ENCODE assay signal across 6 cellular contexts in genomic region chr19:14091885-14092462, GRCh38. TPM values are rescaled to one million over a fixed set of nuclear protein-coding genes. Genes with fewer than 3 reads are reported as not detected.
DNase-seq lines count a peak whose midpoint lies in the region; ATAC-seq and TF ChIP-seq lines count a peak whose summit lies in the region.

No MANE protein-coding gene starts in this region.

- CTCF ChIA-PET in Caco-2 (lab: Charles Lee) = interaction anchor here (0.7 to 1.2 kb wide), 2 partner anchors 45 to 189 kb away, joined by 3 to 5 read pairs; partner anchors contain the start of gene ASF1B

- intact Hi-C loops in Caco-2 (cut with micrococcal nuclease; ENCODE audit: unreplicated experiment) = no loop called here

- TF ChIP-seq CTCF in Caco-2 (IDR thresholded peaks at IDR 0.05; ENCODE audit: insufficient read depth in 1 of 2, low read depth in 1 of 2, low read length in 1 of 2, severe bottlenecking in 1 of 2, unreplicated experiment in 1 of 2) = peak in 1 of 2 experiments; percentile 5

- TSS peak; percentile 42 for BruUV-seq in Caco-2 (replicated peaks; lab: Mats Ljungman, UMichigan)

- peak overlapping the region; percentile 78 for H3K27ac Mint-ChIP-seq in Caco-2 (ENCODE audit: unreplicated experiment)
- peak overlapping the region; percentile 89 to 100 (median 99) for H3K27ac Mint-ChIP-seq in naive thymus-derived CD8-positive, alpha-beta T cell

- DNase-seq in Caco-2 (peak in 1 of 2 experiments; percentile 30), astrocyte of the hippocampus (ENCODE audit: low read depth, low spot score) (peak; percentile 18)
- DNase-seq in naive thymus-derived CD8-positive, alpha-beta T cell = peak in 7 of 10 donors; percentile 31 to 78 (median 48)

- no peaks in the 10 kb centered on the region for H3K4me1 ChIP-seq in Caco-2

- H3K4me3 Mint-ChIP-seq in Caco-2 (ENCODE audit: unreplicated experiment) = peak overlapping the region; percentile 76
- H3K4me3 Mint-ChIP-seq in naive thymus-derived CD8-positive, alpha-beta T cell = peak overlapping the region; percentile 91 to 100 (median 100)

- H3K4me1 Mint-ChIP-seq in Caco-2 (ENCODE audit: low read depth, unreplicated experiment) = peaks cover 14% of the 10 kb centered on the region
- peaks cover 17 to 30% (median 20%) of the 10 kb centered on the region in 4 donors for H3K4me1 Mint-ChIP-seq in naive thymus-derived CD8-positive, alpha-beta T cell

- H3K27me3 Mint-ChIP-seq in Caco-2 (ENCODE audit: insufficient read depth, unreplicated experiment) = no peaks in the 10 kb centered on the region
- H3K27me3 Mint-ChIP-seq in naive thymus-derived CD8-positive, alpha-beta T cell = peaks cover 0 to 2% (median 0%) of the 10 kb centered on the region in 5 donors

- no peaks in the 10 kb centered on the region for H3K9me3 Mint-ChIP-seq in Caco-2 (ENCODE audit: unreplicated experiment)
- H3K9me3 Mint-ChIP-seq in naive thymus-derived CD8-positive, alpha-beta T cell = peaks cover 0 to 11% (median 0%) of the 10 kb centered on the region in 9 donors

- peaks cover 38% of the 10 kb centered on the region for H3K36me3 Mint-ChIP-seq in Caco-2 (ENCODE audit: insufficient read depth, unreplicated experiment)
- H3K36me3 Mint-ChIP-seq in naive thymus-derived CD8-positive, alpha-beta T cell = peaks cover 4 to 19% (median 14%) of the 10 kb centered on the region in 3 donors

- no peaks in the 10 kb centered on the region for H3K27me3 ChIP-seq in Caco-2 (replicated peaks; ENCODE audit: control insufficient read depth, insufficient read depth, low read length)

- peaks cover 7% of the 10 kb centered on the region; the same call in 1 of the 2 replicates for H3K9me3 ChIP-seq in Caco-2

- POLR2A ChIA-PET in Caco-2 (lab: Charles Lee) = no interaction called here
- POLR2A ChIA-PET in naive thymus-derived CD8-positive, alpha-beta T cell (lab: Charles Lee) = interaction anchor here (0.6 to 1.7 kb wide), 22 partner anchors 10 to 983 kb away, joined by 3 to 21 read pairs (median 4); partner anchors contain the start of genes ASF1B, DCAF15, IL27RA and PRKACA

- peak; percentile 16 for ATAC-seq in HG03097 (IDR thresholded peaks at IDR 0.05; ENCODE audit: low FRiP score, unreplicated experiment)
- ATAC-seq in naive thymus-derived CD8-positive, alpha-beta T cell = peak; percentile 6 to 21
- ATAC-seq in HG02885 (IDR thresholded peaks at IDR 0.05; ENCODE audit: poor library complexity, unreplicated experiment) = no peak
- no peak for ATAC-seq in HG02798 (IDR thresholded peaks at IDR 0.05; ENCODE audit: poor library complexity, unreplicated experiment)

- H3K4me3 ChIP-seq in Caco-2 (ENCODE audit: low read depth, low read length) = peak overlapping the region; percentile 59

- H3K36me3 ChIP-seq in Caco-2 (ENCODE audit: control insufficient read depth, insufficient read depth, low read length) = no peaks in the 10 kb centered on the region

RNA-seq across cellular contexts. Expression of gene SAMD1, which starts 1.4 kb away (rescaled TPM):
- total RNA-seq in Caco-2 (2022) = 38.3 and 47.1 TPM in 2 replicates
- total RNA-seq in naive thymus-derived CD8-positive, alpha-beta T cell = 10 to 100 TPM; 66.4 to 68.3 TPM
- polyA plus RNA-seq in naive thymus-derived CD8-positive, alpha-beta T cell = 1 to 10 TPM; 2.3 to 5.2 (median 2.7) TPM

RNA-seq across cellular contexts. Expression of gene C19orf67, which starts 6.4 kb away (rescaled TPM):
- total RNA-seq in Caco-2 (2022) = not detected in 2 replicates
- under 1 TPM in 1 of 2 experiments, not detected in 1; 0.85 TPM for total RNA-seq in naive thymus-derived CD8-positive, alpha-beta T cell
- polyA plus RNA-seq in naive thymus-derived CD8-positive, alpha-beta T cell = not detected

RNA-seq across cellular contexts. Expression of gene MISP3, which starts 19.4 kb away (rescaled TPM):
- 5.2 TPM in 2 replicates for total RNA-seq in Caco-2 (2022)
- total RNA-seq in naive thymus-derived CD8-positive, alpha-beta T cell = under 1 TPM; 0.44 to 0.99 TPM
- polyA plus RNA-seq in naive thymus-derived CD8-positive, alpha-beta T cell = 1 to 10 TPM in 1 of 3 donors, under 1 TPM in 2; 0.36 to 1.4 (median 0.59) TPM

RNA-seq across cellular contexts. Expression of gene PRKACA, which starts 25.6 kb away (rescaled TPM):
- total RNA-seq in Caco-2 (2022) = 46.4 and 51.9 TPM in 2 replicates
- 10 to 100 TPM; 54.7 to 56.8 TPM for total RNA-seq in naive thymus-derived CD8-positive, alpha-beta T cell
- 1 to 10 TPM; 1.1 to 1.8 (median 1.3) TPM for polyA plus RNA-seq in naive thymus-derived CD8-positive, alpha-beta T cell

RNA-seq across cellular contexts. Expression of gene PALM3, which starts 30.1 kb away (rescaled TPM):
- total RNA-seq in Caco-2 (2022) = 25.9 TPM in 2 replicates
- not detected for total RNA-seq in naive thymus-derived CD8-positive, alpha-beta T cell
- polyA plus RNA-seq in naive thymus-derived CD8-positive, alpha-beta T cell = under 1 TPM in 1 of 3 donors, not detected in 2; 0.13 TPM

Comparison
In these comparisons a context has a peak if more than half of its experiments do, and no peak if none do; other contexts are left out.
1. ATAC-seq: peak in HG03097 (single experiment) and naive thymus-derived CD8-positive, alpha-beta T cell (2 of 2); none in HG02885 (single experiment) and HG02798 (single experiment).